1 cellular context compared by ENCODE assay signal in genomic region chr20:49661560-49662329, GRCh38.
A peak's percentile ranks its signal among the peaks of the same experiment; 100 is the strongest.
TF ChIP-seq lines count a peak whose summit lies in the region.

No MANE protein-coding gene starts in this region.

TF ChIP-seq in GM12878, 131 proteins besides CTCF, POLR2A, EP300 and RAD21 (continued from another document and continues in another):
- TF ChIP-seq ZBTB4 (CRISPR knock-in tag; IDR thresholded peaks at IDR 0.05) (no peak), LARP7 (IDR thresholded peaks at IDR 0.05) (no peak), MLLT1 (IDR thresholded peaks at IDR 0.05) (0 out of 2 replicates have a peak, but pooled peaks have one; percentile 45), MYC (IDR thresholded peaks at IDR 0.05; ENCODE audit: insufficient read depth, insufficient read length, insufficient replicate concordance, low read length, severe bottlenecking) (no peak), SREBF2 (IDR thresholded peaks at IDR 0.05; ENCODE audit: low read length) (no peak), TCF3 (IDR thresholded peaks at IDR 0.05; ENCODE audit: borderline replicate concordance, insufficient read depth, low read depth, low read length) (no peak), RB1 (IDR thresholded peaks at IDR 0.05; ENCODE audit: borderline replicate concordance) (no peak), NRF1 (conservative IDR thresholded peaks at IDR 0.05; ENCODE audit: low read depth, low read length) (no peak), ZNF217 (IDR thresholded peaks at IDR 0.05) (no peak), RAD51 (IDR thresholded peaks at IDR 0.05) (no peak), NR2C2 (IDR thresholded peaks at IDR 0.05; ENCODE audit: borderline replicate concordance, control insufficient read depth, insufficient read length, low read depth) (no peak), RELA (IDR thresholded peaks at IDR 0.05; ENCODE audit: borderline replicate concordance, partially characterized antibody) (no peak), CHD4 (IDR thresholded peaks at IDR 0.05) (no peak), WRNIP1 (IDR thresholded peaks at IDR 0.05; ENCODE audit: borderline replicate concordance, low read depth, low read length) (no peak), NFYA (IDR thresholded peaks at IDR 0.05; ENCODE audit: borderline replicate concordance, low read depth, low read length) (no peak), CHD1 (IDR thresholded peaks at IDR 0.05; ENCODE audit: low read depth, low read length) (no peak), STAT1 (conservative IDR thresholded peaks at IDR 0.05) (no peak), GABPA (IDR thresholded peaks at IDR 0.05; ENCODE audit: low read depth) (peak; percentile 50; the same call in 1 of the 2 replicates), RUNX3 (IDR thresholded peaks at IDR 0.05; ENCODE audit: low read length) (peak; percentile 88), JUNB (IDR thresholded peaks at IDR 0.05) (peak; percentile 50), MTA3 (IDR thresholded peaks at IDR 0.05; ENCODE audit: borderline replicate concordance, low read length) (peak; percentile 75; the same call in 1 of the 2 replicates), SP1 (IDR thresholded peaks at IDR 0.05; ENCODE audit: low read depth, low read length) (no peak), NFIC (IDR thresholded peaks at IDR 0.05; ENCODE audit: low read depth, low read length) (peak; percentile 58), BHLHE40 (IDR thresholded peaks at IDR 0.05; ENCODE audit: borderline replicate concordance in 1 of 2, low read depth in 2 of 2, low read length in 1 of 2) (0 out of 4 replicates have a peak, but pooled peaks of 1 of the 2 experiments have one; percentile 23), SIX5 (IDR thresholded peaks at IDR 0.05; ENCODE audit: low read depth, low read length, severe bottlenecking) (no peak), CBFB (IDR thresholded peaks at IDR 0.05; ENCODE audit: low read depth) (peak; percentile 61; the same call in 1 of the 2 replicates), SUZ12 (IDR thresholded peaks at IDR 0.05; ENCODE audit: unreplicated experiment) (no peak), NFXL1 (IDR thresholded peaks at IDR 0.05; ENCODE audit: borderline replicate concordance) (no peak), MXI1 (IDR thresholded peaks at IDR 0.05; ENCODE audit: low read depth, low read length) (no peak), MYB (IDR thresholded peaks at IDR 0.05; ENCODE audit: borderline replicate concordance, low read depth, low read length) (no peak), TBL1XR1 (IDR thresholded peaks at IDR 0.05; ENCODE audit: low read depth, low read length) (no peak), PBX3 (IDR thresholded peaks at IDR 0.05; ENCODE audit: insufficient replicate concordance, low read depth, low read length) (no peak), USF2 (IDR thresholded peaks at IDR 0.05; ENCODE audit: borderline replicate concordance, low read depth, low read length) (no peak), EZH2 (IDR thresholded peaks at IDR 0.05; ENCODE audit: borderline replicate concordance, control insufficient read depth, low read depth, low read length) (no peak), SIN3A (IDR thresholded peaks at IDR 0.05; ENCODE audit: low read depth, low read length) (no peak), KLF5 (IDR thresholded peaks at IDR 0.05; ENCODE audit: partially characterized antibody) (no peak), IRF4 (IDR thresholded peaks at IDR 0.05; ENCODE audit: low read depth, low read length) (no peak), ZNF384 (IDR thresholded peaks at IDR 0.05; ENCODE audit: borderline replicate concordance, low read depth, low read length) (no peak), YBX1 (IDR thresholded peaks at IDR 0.05) (no peak), ZNF207 (IDR thresholded peaks at IDR 0.05; ENCODE audit: borderline replicate concordance) (no peak), POU2F2 (IDR thresholded peaks at IDR 0.05; ENCODE audit: borderline replicate concordance, low read depth, low read length) (peak; percentile 70; the same call in 1 of the 3 replicates), ZNF592 (IDR thresholded peaks at IDR 0.05) (no peak), TCF7 (IDR thresholded peaks at IDR 0.05; ENCODE audit: borderline replicate concordance) (no peak), DPF2 (IDR thresholded peaks at IDR 0.05) (no peak), SMC3 (IDR thresholded peaks at IDR 0.05; ENCODE audit: borderline replicate concordance, low read length) (no peak), FOXK2 (IDR thresholded peaks at IDR 0.05) (no peak)
- TF ChIP-seq, protein P1, sequence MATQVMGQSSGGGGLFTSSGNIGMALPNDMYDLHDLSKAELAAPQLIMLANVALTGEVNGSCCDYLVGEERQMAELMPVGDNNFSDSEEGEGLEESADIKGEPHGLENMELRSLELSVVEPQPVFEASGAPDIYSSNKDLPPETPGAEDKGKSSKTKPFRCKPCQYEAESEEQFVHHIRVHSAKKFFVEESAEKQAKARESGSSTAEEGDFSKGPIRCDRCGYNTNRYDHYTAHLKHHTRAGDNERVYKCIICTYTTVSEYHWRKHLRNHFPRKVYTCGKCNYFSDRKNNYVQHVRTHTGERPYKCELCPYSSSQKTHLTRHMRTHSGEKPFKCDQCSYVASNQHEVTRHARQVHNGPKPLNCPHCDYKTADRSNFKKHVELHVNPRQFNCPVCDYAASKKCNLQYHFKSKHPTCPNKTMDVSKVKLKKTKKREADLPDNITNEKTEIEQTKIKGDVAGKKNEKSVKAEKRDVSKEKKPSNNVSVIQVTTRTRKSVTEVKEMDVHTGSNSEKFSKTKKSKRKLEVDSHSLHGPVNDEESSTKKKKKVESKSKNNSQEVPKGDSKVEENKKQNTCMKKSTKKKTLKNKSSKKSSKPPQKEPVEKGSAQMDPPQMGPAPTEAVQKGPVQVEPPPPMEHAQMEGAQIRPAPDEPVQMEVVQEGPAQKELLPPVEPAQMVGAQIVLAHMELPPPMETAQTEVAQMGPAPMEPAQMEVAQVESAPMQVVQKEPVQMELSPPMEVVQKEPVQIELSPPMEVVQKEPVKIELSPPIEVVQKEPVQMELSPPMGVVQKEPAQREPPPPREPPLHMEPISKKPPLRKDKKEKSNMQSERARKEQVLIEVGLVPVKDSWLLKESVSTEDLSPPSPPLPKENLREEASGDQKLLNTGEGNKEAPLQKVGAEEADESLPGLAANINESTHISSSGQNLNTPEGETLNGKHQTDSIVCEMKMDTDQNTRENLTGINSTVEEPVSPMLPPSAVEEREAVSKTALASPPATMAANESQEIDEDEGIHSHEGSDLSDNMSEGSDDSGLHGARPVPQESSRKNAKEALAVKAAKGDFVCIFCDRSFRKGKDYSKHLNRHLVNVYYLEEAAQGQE (IDR thresholded peaks at IDR 0.05; ENCODE audit: low read depth, low read length): no peak
- TF ChIP-seq, protein P2, sequence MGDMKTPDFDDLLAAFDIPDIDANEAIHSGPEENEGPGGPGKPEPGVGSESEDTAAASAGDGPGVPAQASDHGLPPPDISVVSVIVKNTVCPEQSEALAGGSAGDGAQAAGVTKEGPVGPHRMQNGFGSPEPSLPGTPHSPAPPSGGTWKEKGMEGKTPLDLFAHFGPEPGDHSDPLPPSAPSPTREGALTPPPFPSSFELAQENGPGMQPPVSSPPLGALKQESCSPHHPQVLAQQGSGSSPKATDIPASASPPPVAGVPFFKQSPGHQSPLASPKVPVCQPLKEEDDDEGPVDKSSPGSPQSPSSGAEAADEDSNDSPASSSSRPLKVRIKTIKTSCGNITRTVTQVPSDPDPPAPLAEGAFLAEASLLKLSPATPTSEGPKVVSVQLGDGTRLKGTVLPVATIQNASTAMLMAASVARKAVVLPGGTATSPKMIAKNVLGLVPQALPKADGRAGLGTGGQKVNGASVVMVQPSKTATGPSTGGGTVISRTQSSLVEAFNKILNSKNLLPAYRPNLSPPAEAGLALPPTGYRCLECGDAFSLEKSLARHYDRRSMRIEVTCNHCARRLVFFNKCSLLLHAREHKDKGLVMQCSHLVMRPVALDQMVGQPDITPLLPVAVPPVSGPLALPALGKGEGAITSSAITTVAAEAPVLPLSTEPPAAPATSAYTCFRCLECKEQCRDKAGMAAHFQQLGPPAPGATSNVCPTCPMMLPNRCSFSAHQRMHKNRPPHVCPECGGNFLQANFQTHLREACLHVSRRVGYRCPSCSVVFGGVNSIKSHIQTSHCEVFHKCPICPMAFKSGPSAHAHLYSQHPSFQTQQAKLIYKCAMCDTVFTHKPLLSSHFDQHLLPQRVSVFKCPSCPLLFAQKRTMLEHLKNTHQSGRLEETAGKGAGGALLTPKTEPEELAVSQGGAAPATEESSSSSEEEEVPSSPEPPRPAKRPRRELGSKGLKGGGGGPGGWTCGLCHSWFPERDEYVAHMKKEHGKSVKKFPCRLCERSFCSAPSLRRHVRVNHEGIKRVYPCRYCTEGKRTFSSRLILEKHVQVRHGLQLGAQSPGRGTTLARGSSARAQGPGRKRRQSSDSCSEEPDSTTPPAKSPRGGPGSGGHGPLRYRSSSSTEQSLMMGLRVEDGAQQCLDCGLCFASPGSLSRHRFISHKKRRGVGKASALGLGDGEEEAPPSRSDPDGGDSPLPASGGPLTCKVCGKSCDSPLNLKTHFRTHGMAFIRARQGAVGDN (IDR thresholded peaks at IDR 0.05): peak; percentile 66
- TF ChIP-seq, protein P3, sequence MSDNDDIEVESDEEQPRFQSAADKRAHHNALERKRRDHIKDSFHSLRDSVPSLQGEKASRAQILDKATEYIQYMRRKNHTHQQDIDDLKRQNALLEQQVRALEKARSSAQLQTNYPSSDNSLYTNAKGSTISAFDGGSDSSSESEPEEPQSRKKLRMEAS (IDR thresholded peaks at IDR 0.05; ENCODE audit: low read depth, low read length): no peak
